Comparison of ENCODE assay signal across 23 cellular contexts in the genomic region with DNA sequence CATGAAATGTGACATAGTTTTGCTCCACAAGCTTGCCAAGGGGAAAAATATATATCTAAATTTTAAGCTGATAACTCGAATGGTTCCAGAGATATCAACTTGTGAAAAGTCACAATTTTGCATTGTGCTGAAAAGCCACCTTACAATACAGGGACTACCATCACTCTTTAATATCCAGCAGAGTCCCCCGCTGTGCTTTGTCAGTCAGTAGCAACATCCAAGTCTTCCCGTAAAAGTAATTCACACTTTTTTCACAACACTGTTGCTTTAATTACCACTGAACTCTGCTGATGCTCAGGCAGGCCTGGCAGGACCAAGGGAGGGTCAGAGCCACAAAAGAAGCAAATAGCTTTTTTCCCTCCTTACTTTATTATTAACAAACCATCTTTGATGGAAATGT.
"Had no signal": no experiment of that assay in that cellular context is flagged by ENCODE, and none has a peak within 500 bp of the region (broad histone marks: within the 10 kb centered on the region; RNA-seq: fewer than 3 reads in every experiment).

No MANE protein-coding gene starts in this region.

- H3K4me3 ChIP-seq: MG63, SJCRH30 had no signal

- ATAC-seq: HepG2, Panc1, Right ventricle myocardium inferior, SK-N-SH treated with all-trans-retinoic acid at 6 μM for 48 hours had no signal

- H3K27me3 ChIP-seq: MG63, SJCRH30 had no signal

- H3K27ac ChIP-seq: SJCRH30 had no signal

- H3K9me3 ChIP-seq: MG63, SJCRH30 had no signal

- DNase-seq: IMR-90, Karpas-422, KG1, MG63, NCI-H1092, NCI-H1105 treated with DMSO at 0.1 percent for 48 hours, NCI-H1417 treated with DMSO at 0.1 percent for 48 hours, NCI-H146, NCI-H1694 treated with DMSO at 0.1 percent for 48 hours, NCI-H1930, NCI-H2081, NCI-H2107, NCI-H2227 treated with DMSO at 0.1 percent for 48 hours, NCI-H510A, NCI-H524 treated with DMSO at 0.1 percent for 48 hours, NCI-H69, NCI-H774, SHP77 treated with DMSO at 0.1 percent for 48 hours, SJCRH30 had no signal

- H3K36me3 ChIP-seq: MG63, SJCRH30 had no signal
